ENCODE assay signal across 2 cellular contexts in the genomic region with DNA sequence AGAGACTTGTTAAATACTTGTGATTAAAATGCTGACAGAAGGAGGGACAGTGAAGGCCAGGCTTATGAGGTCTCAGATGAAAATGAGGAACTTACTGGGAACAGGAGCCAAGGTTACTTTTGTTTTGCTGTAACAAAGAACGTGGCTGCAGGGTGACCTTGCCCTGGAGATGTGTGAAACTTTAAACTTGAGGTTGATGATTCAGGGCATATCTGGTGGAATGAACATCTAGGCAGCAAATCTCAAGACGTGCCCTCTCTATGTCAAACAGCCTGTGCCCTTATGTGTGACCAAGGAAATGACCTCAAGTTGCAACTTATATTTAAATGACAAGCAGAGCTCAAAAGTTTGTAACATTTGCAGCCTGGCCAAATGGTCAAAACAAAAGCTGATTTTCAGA. TPM values are rescaled to one million over a fixed set of nuclear protein-coding genes. Genes with fewer than 3 reads are reported as not detected.
"Had no signal": no experiment of that assay in that cellular context is flagged by ENCODE, and none has a peak within 500 bp of the region (broad histone marks: within the 10 kb centered on the region; RNA-seq: fewer than 3 reads in every experiment).

No MANE protein-coding gene starts in this region.

RNA-seq across cellular contexts. Expression of a gene that starts 58.6 kb away (rescaled TPM):
- total RNA-seq: breast epithelium, subcutaneous adipose tissue had no signal
